Comparison of ENCODE assay signal across 13 cellular contexts in the genomic region with DNA sequence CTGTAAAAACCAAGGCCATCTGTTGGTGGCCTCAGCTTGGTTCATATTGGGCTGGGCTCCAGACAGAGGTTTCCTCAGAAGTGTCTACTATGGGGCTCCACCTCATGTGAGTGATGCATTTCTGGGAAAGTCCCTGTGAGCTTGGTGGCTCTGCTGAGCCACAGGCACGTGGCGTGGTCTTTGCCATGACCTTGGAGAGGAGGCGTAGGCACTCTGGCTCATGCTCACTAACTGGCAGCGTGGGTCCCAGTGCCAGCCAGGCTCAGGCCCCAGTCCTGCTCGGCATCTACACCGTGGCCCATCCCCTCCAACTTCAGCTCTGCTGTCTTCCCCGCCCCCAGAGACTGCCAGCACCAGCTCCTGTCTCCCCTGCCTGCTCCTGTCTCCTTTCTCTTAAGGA. TPM values are rescaled to one million over a fixed set of nuclear protein-coding genes. Genes with fewer than 3 reads are reported as not detected.
DNase-seq lines count a peak whose midpoint lies in the region; TF ChIP-seq lines count a peak whose summit lies in the region.
"Had no signal": no experiment of that assay in that cellular context is flagged by ENCODE, and none has a peak within 500 bp of the region (broad histone marks: within the 10 kb centered on the region; RNA-seq: fewer than 3 reads in every experiment).

No MANE protein-coding gene starts in this region.

- H3K27ac Mint-ChIP-seq in activated T-cell treated with anti-CD3 and anti-CD28 coated beads, Interleukin-2, amount 50 U/mL, for 24 hours, result peak overlapping the region; percentile 56

- no peak overlapping the region for H3K27ac ChIP-seq in RWPE1
- no peak overlapping the region for H3K27ac ChIP-seq in OCI-LY7 (ENCODE audit: low read depth, low read length, poor library complexity, severe bottlenecking)
- H3K27ac ChIP-seq: uterus had no signal

- H3K4me2 ChIP-seq in OCI-LY7 (ENCODE audit: low read length), result no peak overlapping the region

- no peaks in the 10 kb centered on the region for H3K79me2 ChIP-seq in OCI-LY7 (ENCODE audit: insufficient read depth, low read depth, low read length)

- peaks cover 19% of the 10 kb centered on the region for H3K4me1 Mint-ChIP-seq in activated T-cell treated with anti-CD3 and anti-CD28 coated beads, Interleukin-2, amount 50 U/mL, for 24 hours (ENCODE audit: low read depth)

- H3K36me3 ChIP-seq in OCI-LY7 (ENCODE audit: insufficient read depth, low read length), result no peaks in the 10 kb centered on the region
- H3K36me3 ChIP-seq: uterus had no signal

- intact Hi-C loops in OCI-LY7 (cut with micrococcal nuclease; ENCODE audit: unreplicated experiment), result no loop called here

- H3K9me2 ChIP-seq in OCI-LY7 (ENCODE audit: insufficient read depth, low read length), result no peaks in the 10 kb centered on the region

- POLR2A ChIA-PET in RWPE1 (lab: Yijun Ruan, JAX; ENCODE audit: low non-redundant PET), result no interaction called here
- POLR2A ChIA-PET in OCI-LY7 (lab: Charles Lee), result no interaction called here

- peaks cover 6% of the 10 kb centered on the region for H3K4me1 ChIP-seq in OCI-LY7 (ENCODE audit: insufficient read depth, low read length, poor library complexity, severe bottlenecking)
- H3K4me1 ChIP-seq: uterus had no signal

- no peaks in the 10 kb centered on the region for H3K9me3 ChIP-seq in OCI-LY7 (ENCODE audit: low read length)
- H3K9me3 ChIP-seq: uterus had no signal

- no peaks in the 10 kb centered on the region for H3K36me3 Mint-ChIP-seq in activated T-cell treated with anti-CD3 and anti-CD28 coated beads, Interleukin-2, amount 50 U/mL, for 24 hours (ENCODE audit: low read depth)

- no peaks in the 10 kb centered on the region for H3K9me3 Mint-ChIP-seq in activated T-cell treated with anti-CD3 and anti-CD28 coated beads, Interleukin-2, amount 50 U/mL, for 24 hours

- peaks cover 6% of the 10 kb centered on the region for H3K27me3 Mint-ChIP-seq in activated T-cell treated with anti-CD3 and anti-CD28 coated beads, Interleukin-2, amount 50 U/mL, for 24 hours

- H3K4me3 Mint-ChIP-seq in activated T-cell treated with anti-CD3 and anti-CD28 coated beads, Interleukin-2, amount 50 U/mL, for 24 hours, result no peak overlapping the region

- peak; percentile 12 for DNase-seq in OCI-M1 (lab: John Stamatoyannopoulos, UW)
- DNase-seq in activated T-cell treated with anti-CD3 and anti-CD28 coated beads, Interleukin-2, amount 50 U/mL, for 24 hours, result peak; percentile 73
- peak; percentile 85 for DNase-seq in kidney tubule cell (ENCODE audit: low spot score)
- DNase-seq in stimulated activated CD8-positive, alpha-beta memory T cell treated with anti-CD3 and anti-CD28 coated beads, Interleukin-12 subunit alpha, Interleukin-12 subunit beta, amount 100 ng/mL, for 4 hours (ENCODE audit: low read depth), result peak; percentile 17
- no peak for DNase-seq in RWPE1 (ENCODE audit: low spot score)
- no peak for DNase-seq in hippocampal formation (lab: John Stamatoyannopoulos, UW)
- no peak for DNase-seq in OCI-LY7 (ENCODE audit: low spot score)
- no peak for DNase-seq in cortex of kidney (lab: John Stamatoyannopoulos, UW)
- DNase-seq: GDM1, Karpas-422, SW 1271, uterus had no signal

- CTCF ChIA-PET in RWPE1 (lab: Yijun Ruan, JAX) (interaction anchor here (0.7 to 0.8 kb wide), 2 partner anchors 8 to 51 kb away, joined by 3 to 4 read pairs; no protein-coding TSS in a partner anchor), OCI-LY7 (lab: Charles Lee; ENCODE audit: unreplicated experiment) (no interaction called here)

- no peaks in the 10 kb centered on the region for H4K20me1 ChIP-seq in OCI-LY7 (ENCODE audit: insufficient read depth, low read length)

- TF ChIP-seq CTCF in RWPE1 (conservative IDR thresholded peaks at IDR 0.05; ENCODE audit: low read depth), result no peak
- TF ChIP-seq CTCF in OCI-LY7 (conservative IDR thresholded peaks at IDR 0.05; ENCODE audit: low read length), result no peak

- no peak overlapping the region for H3K4me3 ChIP-seq in OCI-LY7 (ENCODE audit: low read depth, low read length, poor library complexity, severe bottlenecking)
- H3K4me3 ChIP-seq: uterus had no signal

- H2AFZ ChIP-seq in OCI-LY7 (ENCODE audit: low read length), result no peak overlapping the region

- BruUV-seq in OCI-LY7 (replicated peaks; lab: Mats Ljungman, UMichigan), result no TSS peak

RNA-seq across cellular contexts. Expression of gene SMTNL2, which starts 10.6 kb away (rescaled TPM):
- not detected in 2 replicates for total RNA-seq in OCI-LY7 (2014; rRNA removed; shearing (Covaris generic))
- total RNA-seq in OCI-LY7 (2022), result not detected in 2 replicates
- total RNA-seq: mononuclear cell had no signal

RNA-seq across cellular contexts. Expression of gene GGT6, which starts 13.3 kb away (rescaled TPM):
- not detected in 2 replicates for total RNA-seq in OCI-LY7 (2014; rRNA removed; shearing (Covaris generic))
- not detected in 2 replicates for total RNA-seq in OCI-LY7 (2022)
- total RNA-seq: mononuclear cell had no signal

RNA-seq across cellular contexts. Expression of gene MYBBP1A, which starts 18.5 kb away (rescaled TPM):
- 137 and 142 TPM in 2 replicates for total RNA-seq in OCI-LY7 (2014; rRNA removed; shearing (Covaris generic))
- 106 and 131 TPM in 2 replicates for total RNA-seq in OCI-LY7 (2022)

Comparison
In these comparisons a context has a peak if more than half of its experiments do, and no peak if none do; other contexts are left out.
1. DNase-seq: peak in OCI-M1 (single experiment), activated T-cell treated with anti-CD3 and anti-CD28 coated beads, Interleukin-2, amount 50 U/mL, for 24 hours (single experiment), kidney tubule cell (single experiment) and stimulated activated CD8-positive, alpha-beta memory T cell treated with anti-CD3 and anti-CD28 coated beads, Interleukin-12 subunit alpha, Interleukin-12 subunit beta, amount 100 ng/mL, for 4 hours (single experiment); none in RWPE1 (single experiment), hippocampal formation (0 of 2), OCI-LY7 (single experiment) and cortex of kidney (single experiment).